23 cellular contexts compared by ENCODE assay signal in genomic region chr14:66487159-66487558, GRCh38. TPM values are rescaled to one million over a fixed set of nuclear protein-coding genes. Genes with fewer than 3 reads are reported as not detected.
"Had no signal": no experiment of that assay in that cellular context is flagged by ENCODE, and none has a peak within 500 bp of the region (broad histone marks: within the 10 kb centered on the region; RNA-seq: fewer than 3 reads in every experiment).

No MANE protein-coding gene starts in this region.

- H3K27me3 ChIP-seq: esophagus muscularis mucosa, gastrocnemius medialis, heart right ventricle, neural progenitor cell, ovary, right atrium auricular region, sigmoid colon had no signal

- H2AFZ ChIP-seq: neural progenitor cell had no signal

- H3K4me3 Mint-ChIP-seq: dendritic cell treated with granulocyte-macrophage colony-stimulating factor and Interleukin-4, amounts not matched to agents 40 ng/mL and 50 ng/mL, for 4 days; effector memory CD8-positive, alpha-beta T cell; neural progenitor cell had no signal

- H3K4me1 Mint-ChIP-seq: neural progenitor cell had no signal

- H3K36me3 ChIP-seq: esophagus muscularis mucosa, gastrocnemius medialis, heart right ventricle, neural progenitor cell, ovary, right atrium auricular region, sigmoid colon had no signal

- H3K27ac Mint-ChIP-seq: dendritic cell treated with granulocyte-macrophage colony-stimulating factor and Interleukin-4, amounts not matched to agents 40 ng/mL and 50 ng/mL, for 4 days; effector memory CD8-positive, alpha-beta T cell; naive thymus-derived CD8-positive, alpha-beta T cell; neural progenitor cell had no signal

- H3K27ac ChIP-seq: epithelial cell of prostate, esophagus muscularis mucosa, gastrocnemius medialis, heart right ventricle, neural progenitor cell, ovary, right atrium auricular region, sigmoid colon had no signal

- H3K4me1 ChIP-seq: neural progenitor cell, sigmoid colon had no signal

- H3K9ac ChIP-seq: neural progenitor cell had no signal

- DNase-seq: effector memory CD8-positive, alpha-beta T cell; gastrocnemius medialis; heart right ventricle; hypothalamus; kidney glomerular epithelial cell; mesendoderm; naive thymus-derived CD8-positive, alpha-beta T cell; nucleus accumbens; ovary; sigmoid colon; small intestine; stimulated activated CD4-positive, alpha-beta T cell treated with anti-CD3 and anti-CD28 coated beads, Interleukin-12 subunit alpha, Interleukin-12 subunit beta, amount 100 ng/mL, for 4 hours; stimulated activated naive CD4-positive, alpha-beta T cell treated with Interleukin-2 at 50 U/mL for 16 hours; trophoblast cell had no signal

- H3K9me3 ChIP-seq: esophagus muscularis mucosa, gastrocnemius medialis, heart right ventricle, ovary, right atrium auricular region, sigmoid colon had no signal

- H3K4me3 ChIP-seq: esophagus muscularis mucosa, gastrocnemius medialis, heart right ventricle, neural progenitor cell, ovary, right atrium auricular region, sigmoid colon had no signal

- ATAC-seq: effector memory CD8-positive, alpha-beta T cell; gastrocnemius medialis; heart right ventricle; naive thymus-derived CD8-positive, alpha-beta T cell had no signal

- H3K36me3 Mint-ChIP-seq: neural progenitor cell had no signal

- H3K4me2 ChIP-seq: neural progenitor cell had no signal

- H3K9me3 Mint-ChIP-seq: dendritic cell treated with granulocyte-macrophage colony-stimulating factor and Interleukin-4, amounts not matched to agents 40 ng/mL and 50 ng/mL, for 4 days; effector memory CD8-positive, alpha-beta T cell; naive thymus-derived CD8-positive, alpha-beta T cell; neural progenitor cell had no signal

- H3K27me3 Mint-ChIP-seq: dendritic cell treated with granulocyte-macrophage colony-stimulating factor and Interleukin-4, amounts not matched to agents 40 ng/mL and 50 ng/mL, for 4 days; effector memory CD8-positive, alpha-beta T cell; naive thymus-derived CD8-positive, alpha-beta T cell had no signal

RNA-seq across cellular contexts. Expression of gene CCDC196, which starts 1.0 kb away (rescaled TPM):
- total RNA-seq: esophagus muscularis mucosa; fibroblast of villous mesenchyme; gastrocnemius medialis; heart right ventricle; lung microvascular endothelial cell; naive thymus-derived CD8-positive, alpha-beta T cell; ovary; posterior vena cava; right atrium auricular region; sigmoid colon; urinary bladder had no signal
